Comparison of ENCODE assay signal across 25 cellular contexts in the genomic region with DNA sequence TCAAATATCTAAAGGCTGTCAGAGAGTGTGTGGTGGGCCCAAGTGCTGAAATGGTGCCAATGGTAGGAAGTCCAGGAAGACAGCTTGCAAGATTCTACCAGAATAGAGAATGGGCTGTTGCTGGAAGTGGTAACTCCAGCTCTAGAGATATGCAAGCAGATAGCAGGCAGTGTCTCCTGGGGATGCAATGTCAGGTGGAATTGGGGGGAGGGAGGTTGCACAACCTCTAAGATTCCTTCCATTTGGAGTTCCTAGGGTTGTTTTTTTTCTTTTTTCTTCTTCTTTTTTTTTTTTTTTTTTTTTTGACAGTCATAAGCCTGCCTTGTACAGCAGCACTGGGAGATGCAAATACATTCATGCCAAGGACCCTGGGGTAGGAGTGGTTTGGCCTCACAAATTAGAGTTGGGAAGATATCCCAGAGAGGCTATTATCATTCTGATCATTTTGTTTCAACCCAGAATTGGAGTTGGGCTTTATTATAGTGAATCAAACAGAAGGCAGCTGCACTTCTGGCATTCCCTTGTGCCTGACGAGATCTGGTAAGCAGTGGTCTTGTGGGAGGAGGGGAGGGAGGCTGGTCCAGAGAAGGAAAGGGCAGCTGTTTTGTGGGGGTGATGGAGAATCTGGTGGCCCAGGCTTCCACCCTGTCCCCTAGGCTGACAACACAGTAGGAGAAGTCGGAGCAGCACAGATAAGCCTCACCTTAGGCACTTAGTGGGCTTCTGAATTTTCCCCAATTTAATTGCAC. TPM values are rescaled to one million over a fixed set of nuclear protein-coding genes. Genes with fewer than 3 reads are reported as not detected.
DNase-seq lines count a peak whose midpoint lies in the region; ATAC-seq and TF ChIP-seq lines count a peak whose summit lies in the region.
"Had no signal": no experiment of that assay in that cellular context is flagged by ENCODE, and none has a peak within 500 bp of the region (broad histone marks: within the 10 kb centered on the region; RNA-seq: fewer than 3 reads in every experiment).

No MANE protein-coding gene starts in this region.

- peaks cover 15% of the 10 kb centered on the region for H3K4me1 Mint-ChIP-seq in brain
- H3K4me1 Mint-ChIP-seq in activated T-helper 17 cell treated with anti-CD3 and anti-CD28 coated beads, Interleukin-2, amount 50 U/mL, for 72 hours = peaks cover 8% of the 10 kb centered on the region
- H3K4me1 Mint-ChIP-seq: CD4-positive, CD25-positive, alpha-beta regulatory T cell had no signal

- H3K27me3 ChIP-seq in lower lobe of right lung (ENCODE audit: low read depth) = peaks cover 8% of the 10 kb centered on the region
- H3K27me3 ChIP-seq: BLaER1 had no signal

- peaks cover 0 to 3% (median 0%) of the 10 kb centered on the region in 5 experiments for H3K9me3 Mint-ChIP-seq in brain
- no peaks in the 10 kb centered on the region for H3K9me3 Mint-ChIP-seq in activated T-helper 17 cell treated with anti-CD3 and anti-CD28 coated beads, Interleukin-2, amount 50 U/mL, for 72 hours
- H3K9me3 Mint-ChIP-seq: CD4-positive, CD25-positive, alpha-beta regulatory T cell; H9; HFFc6 had no signal

- ATAC-seq in Right ventricle myocardium superior (ENCODE audit: poor library complexity) (peak; percentile 53), left cardiac atrium (no peak), lower lobe of right lung (peak; percentile 33 to 48), GM19463 (IDR thresholded peaks at IDR 0.05; ENCODE audit: unreplicated experiment) (no peak), GM18870 (IDR thresholded peaks at IDR 0.05; ENCODE audit: unreplicated experiment) (no peak)
- ATAC-seq in activated T-helper 17 cell treated with anti-CD3 and anti-CD28 coated beads, Interleukin-2, amount 50 U/mL, for 72 hours (replicated peaks) = no peak
- ATAC-seq: K562, PC-3 had no signal

- H3K36me3 ChIP-seq in lower lobe of right lung = no peaks in the 10 kb centered on the region
- H3K36me3 ChIP-seq: BLaER1 had no signal

- no peaks in the 10 kb centered on the region for H3K4me1 ChIP-seq in lower lobe of right lung
- H3K4me1 ChIP-seq: BLaER1 had no signal

- no peaks in the 10 kb centered on the region for H3K9me3 ChIP-seq in lower lobe of right lung
- H3K9me3 ChIP-seq: BLaER1 had no signal

- no peak for DNase-seq in Right ventricle myocardium superior
- DNase-seq in left cardiac atrium = no peak
- no peak for DNase-seq in lower lobe of right lung
- DNase-seq: CD4-positive, CD25-positive, alpha-beta regulatory T cell; GM23248; H9; HFFc6; Kasumi-1; NCI-H1092 treated with DMSO at 0.1 percent for 48 hours; NCI-H1436; NCI-H1930; NCI-H2107; NCI-H446 treated with DMSO at 0.1 percent for 48 hours; NCI-H526; NCI-H82; NK-92 treated with Interleukin-12 subunit alpha and Interleukin-12 subunit beta, amount 100 ng/mL, for 24 hours; PC-3 had no signal

- H3K36me3 Mint-ChIP-seq in brain = no peaks in the 10 kb centered on the region
- no peaks in the 10 kb centered on the region for H3K36me3 Mint-ChIP-seq in activated T-helper 17 cell treated with anti-CD3 and anti-CD28 coated beads, Interleukin-2, amount 50 U/mL, for 72 hours (ENCODE audit: low read depth)
- H3K36me3 Mint-ChIP-seq: CD4-positive, CD25-positive, alpha-beta regulatory T cell had no signal

- intact Hi-C loops in Right ventricle myocardium superior (cut with DNase I) = no loop called here
- intact Hi-C loops in left cardiac atrium (cut with DNase I) = no loop called here
- intact Hi-C loops in lower lobe of right lung (cut with DNase I) = loop anchor here (10.0 kb wide), 1 partner anchor 242 kb away; no protein-coding TSS in a partner anchor

- peak overlapping the region in 3 of 5 experiments; percentile 45 to 79 (median 60) for H3K27ac Mint-ChIP-seq in brain
- H3K27ac Mint-ChIP-seq in activated T-helper 17 cell treated with anti-CD3 and anti-CD28 coated beads, Interleukin-2, amount 50 U/mL, for 72 hours = no peak overlapping the region
- H3K27ac Mint-ChIP-seq: CD4-positive, CD25-positive, alpha-beta regulatory T cell; HFFc6 had no signal

- H3K27me3 Mint-ChIP-seq in brain = peaks cover 25% of the 10 kb centered on the region
- H3K27me3 Mint-ChIP-seq in activated T-helper 17 cell treated with anti-CD3 and anti-CD28 coated beads, Interleukin-2, amount 50 U/mL, for 72 hours = peaks cover 10% of the 10 kb centered on the region

- H3K4me3 ChIP-seq in lower lobe of right lung = no peak overlapping the region
- H3K4me3 ChIP-seq: BLaER1, GM23248, K562, SK-N-MC had no signal

- TF ChIP-seq CTCF in brain (conservative IDR thresholded peaks at IDR 0.05) (no peak), lower lobe of right lung (IDR thresholded peaks at IDR 0.05) (no peak)

- no peak overlapping the region for H3K27ac ChIP-seq in lower lobe of right lung
- H3K27ac ChIP-seq: BLaER1, GM23248, SK-N-MC had no signal

- no peak overlapping the region for H3K4me3 Mint-ChIP-seq in brain
- no peak overlapping the region for H3K4me3 Mint-ChIP-seq in activated T-helper 17 cell treated with anti-CD3 and anti-CD28 coated beads, Interleukin-2, amount 50 U/mL, for 72 hours
- H3K4me3 Mint-ChIP-seq: CD4-positive, CD25-positive, alpha-beta regulatory T cell; H9; HFFc6 had no signal

RNA-seq across cellular contexts. Expression of a gene that starts 51.1 kb away (rescaled TPM):
- total RNA-seq in Right ventricle myocardium superior = not detected
- total RNA-seq in left cardiac atrium = not detected
- polyA plus RNA-seq in brain (ENCODE audit: insufficient read depth, low read depth, low replicate concordance) = not detected
- not detected for total RNA-seq in lower lobe of right lung
- total RNA-seq in activated T-helper 17 cell treated with anti-CD3 and anti-CD28 coated beads, Interleukin-2, amount 50 U/mL, for 72 hours = not detected
- total RNA-seq: CD4-positive, CD25-positive, alpha-beta regulatory T cell; GM23248; HFFc6; K562; M059J; PC-3 had no signal
- polyA plus RNA-seq: CD4-positive, CD25-positive, alpha-beta regulatory T cell; GM23248; K562 had no signal

Comparison
In these comparisons a context has a peak if more than half of its experiments do, and no peak if none do; other contexts are left out.
1. ATAC-seq: peak in Right ventricle myocardium superior (single experiment) and lower lobe of right lung (2 of 2); none in left cardiac atrium (0 of 2), activated T-helper 17 cell treated with anti-CD3 and anti-CD28 coated beads, Interleukin-2, amount 50 U/mL, for 72 hours (single experiment), GM19463 (single experiment) and GM18870 (single experiment).